In the genomic region with DNA sequence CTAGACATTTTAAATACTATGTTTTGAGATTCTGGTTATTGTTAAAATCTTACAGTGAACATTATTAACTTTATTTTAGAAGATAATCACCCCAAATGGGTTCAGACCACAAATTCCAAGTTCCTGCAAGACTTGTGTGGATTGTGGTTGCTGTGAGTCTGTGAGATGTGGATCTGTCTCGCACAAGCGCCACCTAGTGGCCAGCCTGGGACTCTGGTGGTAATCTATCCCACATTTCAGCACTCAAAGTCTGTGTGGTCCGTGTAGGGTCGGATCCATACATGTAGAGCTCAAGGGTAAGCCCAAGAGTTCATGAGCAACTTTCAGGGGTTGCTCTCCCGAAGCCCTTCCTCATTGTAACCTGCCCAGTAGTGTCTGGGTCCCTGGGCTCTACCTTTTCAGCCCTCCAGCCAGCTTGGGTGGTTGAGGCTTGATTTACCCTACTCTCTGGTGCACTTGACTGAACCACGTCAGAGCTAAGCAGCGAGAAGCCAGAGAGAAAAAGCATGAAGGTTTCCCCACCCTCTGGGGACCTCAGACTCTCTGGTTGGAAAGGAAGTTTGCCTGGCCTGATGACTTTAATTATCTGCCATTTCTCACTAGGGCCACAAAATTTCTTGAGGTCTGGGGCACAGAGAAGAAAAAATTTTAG, we compare ENCODE assay signal across 8 cellular contexts.
DNase-seq lines count a peak whose midpoint lies in the region; ATAC-seq, FAIRE-seq and TF ChIP-seq lines count a peak whose summit lies in the region.
"Not testable (repeated sequence)": the region's sequence is repeated elsewhere in the genome, so short reads cannot be mapped to it uniquely, and the experiment has no call there.

No MANE protein-coding gene starts in this region.

- H3K27me3 Mint-ChIP-seq in activated CD8-positive, alpha-beta T cell treated with anti-CD3 and anti-CD28 coated beads, Interleukin-2, amount 10 ng/mL, durations not matched to agents 7 days and 5 days (ENCODE audit: low read depth): not testable (repeated sequence)

- not testable (repeated sequence) for H3K27ac Mint-ChIP-seq in activated CD8-positive, alpha-beta T cell treated with anti-CD3 and anti-CD28 coated beads, Interleukin-2, amount 10 ng/mL, durations not matched to agents 7 days and 5 days

- TF ChIP-seq POLR2A in body of pancreas (IDR thresholded peaks at IDR 0.05); prostate gland (IDR thresholded peaks at IDR 0.05): not testable (repeated sequence)

- not testable (repeated sequence) for H3K4me1 Mint-ChIP-seq in activated CD8-positive, alpha-beta T cell treated with anti-CD3 and anti-CD28 coated beads, Interleukin-2, amount 10 ng/mL, durations not matched to agents 7 days and 5 days (ENCODE audit: low read depth)

- peak; percentile 8 for FAIRE-seq in G401.6 (lab: Jason Lieb, UNC)

- 6% methylated on average over 4 of the region's 7 CpGs; no CpG with 5 or more reads in 1 of the 2 donors for WGBS in body of pancreas, 2 donors
- WGBS in prostate gland: 17% methylated on average over 4 of the region's 7 CpGs

- POLR2A ChIA-PET in activated CD8-positive, alpha-beta T cell treated with anti-CD3 and anti-CD28 coated beads, Interleukin-2, amount 10 ng/mL, durations not matched to agents 7 days and 5 days (lab: Charles Lee): not testable (repeated sequence)

- peak in 1 of 7 experiments; percentile 32 for TF ChIP-seq CTCF in body of pancreas (IDR thresholded peaks at IDR 0.05)
- TF ChIP-seq CTCF in left ventricle myocardium inferior (IDR thresholded peaks at IDR 0.05; ENCODE audit: borderline replicate concordance): peak; percentile 51
- TF ChIP-seq CTCF in prostate gland (IDR thresholded peaks at IDR 0.05): peak in 1 of 4 experiments; percentile 17

- peaks cover 29% of the 10 kb centered on the region for H3K36me3 Mint-ChIP-seq in activated CD8-positive, alpha-beta T cell treated with anti-CD3 and anti-CD28 coated beads, Interleukin-2, amount 10 ng/mL, durations not matched to agents 7 days and 5 days (ENCODE audit: low read depth)

- H3K36me3 ChIP-seq in MG63: peaks cover 13% of the 10 kb centered on the region
- H3K36me3 ChIP-seq in body of pancreas (replicated peaks in 1 of 2; ENCODE audit: insufficient read depth in 1 of 2, low read depth in 2 of 2); left ventricle myocardium inferior; prostate gland: not testable (repeated sequence)

- not testable (repeated sequence) for H3K9me3 Mint-ChIP-seq in activated CD8-positive, alpha-beta T cell treated with anti-CD3 and anti-CD28 coated beads, Interleukin-2, amount 10 ng/mL, durations not matched to agents 7 days and 5 days (ENCODE audit: insufficient read depth)

- not testable (repeated sequence) for H3K4me3 ChIP-seq in MG63, body of pancreas, left ventricle myocardium inferior, prostate gland

- H3K9me3 ChIP-seq in MG63; body of pancreas; left ventricle myocardium inferior (replicated peaks); prostate gland: not testable (repeated sequence)

- intact Hi-C loops in body of pancreas (cut with DNase I); left ventricle myocardium inferior (cut with micrococcal nuclease); prostate gland (cut with DNase I): not testable (repeated sequence)

- H3K4me1 ChIP-seq in body of pancreas; left ventricle myocardium inferior; prostate gland (replicated peaks): not testable (repeated sequence)

- DNase-seq in MG63: peak; percentile 43
- DNase-seq in activated CD8-positive, alpha-beta T cell treated with anti-CD3 and anti-CD28 coated beads, Interleukin-2, amount 10 ng/mL, durations not matched to agents 7 days and 5 days: peak; percentile 72
- DNase-seq in body of pancreas: peak; percentile 63 to 79 (median 68)
- peak; percentile 63 for DNase-seq in left ventricle myocardium inferior
- DNase-seq in prostate gland (ENCODE audit: low spot score): peak; percentile 25
- peak; percentile 77 for DNase-seq in stimulated activated CD8-positive, alpha-beta memory T cell treated with anti-CD3 and anti-CD28 coated beads, Interleukin-4, amount 100 ng/mL, for 48 hours

- not testable (repeated sequence) for H3K27me3 ChIP-seq in MG63; body of pancreas; prostate gland (replicated peaks; ENCODE audit: insufficient read depth)
- H3K27me3 ChIP-seq in left ventricle myocardium inferior (ENCODE audit: low read depth): peaks cover 12% of the 10 kb centered on the region

- not testable (repeated sequence) for H3K4me3 Mint-ChIP-seq in activated CD8-positive, alpha-beta T cell treated with anti-CD3 and anti-CD28 coated beads, Interleukin-2, amount 10 ng/mL, durations not matched to agents 7 days and 5 days

- peak; percentile 93 for ATAC-seq in GM21576 (IDR thresholded peaks at IDR 0.05; ENCODE audit: unreplicated experiment)
- ATAC-seq in activated CD8-positive, alpha-beta T cell treated with anti-CD3 and anti-CD28 coated beads, Interleukin-2, amount 10 ng/mL, durations not matched to agents 7 days and 5 days: peak; percentile 72
- peak; percentile 47 for ATAC-seq in body of pancreas

- H3K27ac ChIP-seq in body of pancreas; left ventricle myocardium inferior (replicated peaks); prostate gland: not testable (repeated sequence)

- CTCF ChIA-PET in activated CD8-positive, alpha-beta T cell treated with anti-CD3 and anti-CD28 coated beads, Interleukin-2, amount 10 ng/mL, durations not matched to agents 7 days and 5 days (lab: Charles Lee): not testable (repeated sequence)

Comparison
In these comparisons a context has a peak if more than half of its experiments do, and no peak if none do; other contexts are left out.
1. DNase-seq: peak in every context shown above with its lines; median percentile 77 in stimulated activated CD8-positive, alpha-beta memory T cell treated with anti-CD3 and anti-CD28 coated beads, Interleukin-4, amount 100 ng/mL, for 48 hours; 72 in activated CD8-positive, alpha-beta T cell treated with anti-CD3 and anti-CD28 coated beads, Interleukin-2, amount 10 ng/mL, durations not matched to agents 7 days and 5 days; 68 in body of pancreas; 63 in left ventricle myocardium inferior; 43 in MG63; 25 in prostate gland.